ENCODE assay signal across 9 cellular contexts in the genomic region with DNA sequence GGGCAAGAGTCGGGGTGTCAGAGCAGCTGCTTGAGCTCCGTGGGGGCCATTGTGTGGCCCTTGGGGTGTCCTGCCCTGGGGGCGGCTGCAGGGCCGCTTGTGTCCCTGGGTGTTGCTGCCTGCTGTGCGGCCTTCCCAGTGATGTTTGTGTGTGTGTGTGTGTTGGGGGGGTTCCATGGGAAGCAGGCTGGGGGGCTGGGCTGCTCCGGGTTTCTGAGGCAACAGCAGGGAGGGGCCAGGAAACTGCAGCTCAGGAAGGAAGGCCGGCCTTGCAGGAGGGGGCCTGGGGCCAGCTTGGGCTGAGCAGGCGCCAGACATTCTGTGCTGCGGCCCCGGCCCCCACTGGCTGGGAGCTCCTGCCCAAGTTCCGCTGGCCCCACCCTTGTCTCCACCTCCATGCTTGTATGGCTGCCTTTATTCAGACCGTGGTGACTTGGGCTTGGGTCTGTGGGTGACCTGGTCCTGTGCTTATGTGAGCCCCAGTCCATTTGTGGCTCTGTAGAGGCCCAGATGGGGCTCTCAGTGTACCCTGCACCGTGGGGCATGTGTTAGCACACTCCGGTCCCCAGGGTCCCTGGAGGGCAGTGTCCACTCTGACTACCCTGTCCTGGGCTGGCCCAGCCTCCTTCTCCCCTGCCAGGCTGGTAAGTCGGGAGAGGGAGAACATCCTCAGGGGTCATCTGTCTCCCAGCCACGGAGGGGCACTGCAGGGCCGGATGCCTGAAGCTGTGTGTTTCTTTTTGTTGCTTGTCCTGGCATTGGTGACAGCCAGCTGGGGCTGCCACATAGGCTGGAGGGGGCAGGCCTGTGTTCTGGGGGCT. TPM values are rescaled to one million over a fixed set of nuclear protein-coding genes. Genes with fewer than 3 reads are reported as not detected.
DNase-seq lines count a peak whose midpoint lies in the region; ATAC-seq and TF ChIP-seq lines count a peak whose summit lies in the region.
"Had no signal": no experiment of that assay in that cellular context is flagged by ENCODE, and none has a peak within 500 bp of the region (broad histone marks: within the 10 kb centered on the region; RNA-seq: fewer than 3 reads in every experiment).

No MANE protein-coding gene starts in this region.

- peak overlapping the region in 1 of 2 donors; percentile 57 for H3K27ac Mint-ChIP-seq in T-cell

- DNase-seq in A673 (ENCODE audit: low spot score), result no peak
- DNase-seq in HK-2 (ENCODE audit: unreplicated experiment), result peak; percentile 63
- DNase-seq in WERI-Rb-1, result peak; percentile 65
- DNase-seq in left lobe of liver (ENCODE audit: low spot score), result no peak
- DNase-seq in NCI-H1048 (lab: John Stamatoyannopoulos, UW), result no peak
- DNase-seq in T-cell, result no peak
- DNase-seq: caudate nucleus had no signal

- H3K27ac ChIP-seq in A673 (ENCODE audit: low read depth, low read length, poor library complexity, severe bottlenecking) (no peak overlapping the region), WERI-Rb-1 (peak overlapping the region; percentile 61)

- H3K36me3 Mint-ChIP-seq in T-cell, result no peaks in the 10 kb centered on the region

- intact Hi-C loops in A673 (cut with micrococcal nuclease; ENCODE audit: unreplicated experiment), result no loop called here

- peaks cover 13% of the 10 kb centered on the region for H3K4me1 ChIP-seq in A673 (ENCODE audit: insufficient read depth, low read length, poor library complexity, severe bottlenecking)

- H3K4me3 Mint-ChIP-seq in T-cell, result no peak overlapping the region

- TF ChIP-seq CTCF in A673 (conservative IDR thresholded peaks at IDR 0.05; ENCODE audit: low read depth, low read length), result 0 out of 2 replicates have a peak, but pooled peaks have one; percentile 21
- TF ChIP-seq CTCF in WERI-Rb-1 (IDR thresholded peaks at IDR 0.05; ENCODE audit: low read depth, low read length), result peak; percentile 48

- H3K9me3 ChIP-seq in A673 (ENCODE audit: low read depth, low read length, poor library complexity, severe bottlenecking) (no peaks in the 10 kb centered on the region), WERI-Rb-1 (ENCODE audit: severe bottlenecking) (no peaks in the 10 kb centered on the region)

- POLR2A ChIA-PET in A673 (lab: Charles Lee; ENCODE audit: low non-redundant PET), result no interaction called here
- POLR2A ChIA-PET in T-cell (lab: Charles Lee), result interaction anchor here in 1 of 2 donors (0.7 kb wide), 1 partner anchor 54 kb away, joined by 3 read pairs; no protein-coding TSS in a partner anchor

- H3K9me3 Mint-ChIP-seq in T-cell, result no peaks in the 10 kb centered on the region

- peak; percentile 23 for ATAC-seq in left lobe of liver
- ATAC-seq in GM21381 (IDR thresholded peaks at IDR 0.05; ENCODE audit: unreplicated experiment), result no peak
- no peak for ATAC-seq in T-cell (replicated peaks in 1 of 4)
- ATAC-seq in GM21619 (IDR thresholded peaks at IDR 0.05; ENCODE audit: unreplicated experiment), result no peak

- no peaks in the 10 kb centered on the region for H3K36me3 ChIP-seq in A673 (ENCODE audit: insufficient read depth, low read length, poor library complexity, severe bottlenecking)
- H3K36me3 ChIP-seq in WERI-Rb-1, result no peaks in the 10 kb centered on the region

- CTCF ChIA-PET in A673 (lab: Charles Lee), result no interaction called here
- CTCF ChIA-PET in T-cell (lab: Charles Lee), result interaction anchor here in 1 of 2 donors (1.2 kb wide), 1 partner anchor 15 kb away, joined by 5 read pairs; no protein-coding TSS in a partner anchor

- no peak overlapping the region for H3K4me3 ChIP-seq in A673 (ENCODE audit: low read depth, low read length, poor library complexity, severe bottlenecking)
- H3K4me3 ChIP-seq in WERI-Rb-1 (ENCODE audit: low read depth, low read length), result no peak overlapping the region

- H3K27me3 ChIP-seq in A673 (replicated peaks; ENCODE audit: insufficient read depth, low read depth, low read length, poor library complexity) (no peaks in the 10 kb centered on the region), WERI-Rb-1 (ENCODE audit: insufficient read depth, low read depth, severe bottlenecking) (no peaks in the 10 kb centered on the region)

- peaks cover 11 to 31% (median 13%) of the 10 kb centered on the region in 3 donors for H3K4me1 Mint-ChIP-seq in T-cell

- BruUV-seq in A673 (replicated peaks; lab: Mats Ljungman, UMichigan), result no TSS peak

- H3K27me3 Mint-ChIP-seq in T-cell, result peaks cover 6 to 39% of the 10 kb centered on the region in 2 donors

RNA-seq across cellular contexts. Expression of gene SOX18, which starts 4.6 kb away (rescaled TPM):
- 0.30 and 0.70 TPM in 2 replicates for total RNA-seq in A673 (2021)
- 8.1 TPM for total RNA-seq in left lobe of liver
- under 1 TPM in 3 of 5 donors, not detected in 2; 0.35 to 0.56 (median 0.44) TPM for total RNA-seq in T-cell

RNA-seq across cellular contexts. Expression of gene TCEA2, which starts 8.9 kb away (rescaled TPM):
- total RNA-seq in A673 (2021) (35.0 and 41.3 TPM in 2 replicates), left lobe of liver (49.2 TPM), T-cell (10 to 100 TPM; 25.8 to 49.7 (median 40.1) TPM)

RNA-seq across cellular contexts. Expression of gene C20orf204, which starts 18.1 kb away (rescaled TPM):
- 2.4 and 2.5 TPM in 2 replicates for total RNA-seq in A673 (2021)
- 0.68 TPM for total RNA-seq in left lobe of liver
- total RNA-seq in T-cell, result 10 to 100 TPM in 2 of 5 donors, 1 to 10 TPM in 3; 4.5 to 20.8 (median 9.5) TPM

RNA-seq across cellular contexts. Expression of gene RGS19, which starts 25.3 kb away (rescaled TPM):
- total RNA-seq in A673 (2021) (14.4 and 16.4 TPM in 2 replicates), left lobe of liver (4.6 TPM), T-cell (10 to 100 TPM; 39.2 to 61.7 (median 57.3) TPM)

RNA-seq across cellular contexts. Expression of gene OPRL1, which starts 25.8 kb away (rescaled TPM):
- total RNA-seq in A673 (2021), result 0.32 and 0.46 TPM in 2 replicates
- 0.15 TPM for total RNA-seq in left lobe of liver
- 1 to 10 TPM; 1.1 to 1.9 (median 1.5) TPM for total RNA-seq in T-cell

Comparison
In these comparisons a context has a peak if more than half of its experiments do, and no peak if none do; other contexts are left out.
1. DNase-seq: peak in HK-2 (single experiment) and WERI-Rb-1 (single experiment); none in A673 (single experiment), left lobe of liver (single experiment), NCI-H1048 (single experiment) and T-cell (0 of 34).